In the genomic region with DNA sequence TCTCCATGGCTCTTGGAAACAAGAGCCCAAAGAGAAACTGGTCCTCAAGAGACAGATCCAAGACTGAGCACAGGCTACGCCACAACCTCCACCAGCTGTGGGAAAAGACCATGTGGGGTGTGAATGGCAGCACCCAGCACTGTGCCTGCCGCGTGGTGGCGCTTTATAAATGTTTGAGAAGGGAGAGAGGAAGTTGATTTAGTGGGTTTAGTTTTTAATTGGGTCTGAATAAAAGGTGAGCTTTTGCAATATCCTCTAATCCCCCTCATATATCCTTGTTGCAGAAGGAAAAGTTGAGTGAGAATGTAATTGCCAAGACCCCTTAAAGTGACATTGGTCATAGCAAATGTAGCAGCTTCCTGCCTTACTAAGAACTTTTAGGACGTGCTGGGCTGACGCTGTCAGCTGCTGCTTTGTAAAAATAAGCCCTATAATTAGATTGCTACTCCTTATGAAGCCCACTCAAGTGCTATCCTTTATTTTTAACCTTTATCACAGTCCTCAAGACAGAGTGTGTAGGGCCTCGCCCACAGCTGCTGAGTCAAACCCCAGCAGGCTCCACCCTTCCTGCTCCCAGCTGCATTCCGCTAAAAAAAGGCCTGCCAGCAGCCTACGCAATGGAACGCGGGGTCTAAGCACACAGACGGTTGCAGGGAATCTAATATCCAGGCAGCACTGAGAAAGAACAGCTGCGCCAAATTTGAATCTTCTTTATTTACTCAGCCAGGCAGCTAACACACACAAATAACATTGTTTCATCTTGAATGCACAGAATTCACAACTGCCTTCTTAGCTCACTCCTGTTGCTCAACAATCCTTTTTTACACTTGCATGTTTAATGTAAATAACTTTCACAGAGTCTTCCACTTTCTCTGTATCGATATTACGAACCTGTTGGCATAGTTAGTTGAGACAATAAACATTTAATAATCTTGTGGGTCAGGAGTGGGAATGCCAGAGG, we compare ENCODE assay signal across 7 cellular contexts. TPM values are rescaled to one million over a fixed set of nuclear protein-coding genes. Genes with fewer than 3 reads are reported as not detected.
DNase-seq lines count a peak whose midpoint lies in the region; ATAC-seq and TF ChIP-seq lines count a peak whose summit lies in the region.

No MANE protein-coding gene starts in this region.

- TF ChIP-seq CTCF in GM13977 (IDR thresholded peaks at IDR 0.05; ENCODE audit: extremely low read depth, insufficient read depth, missing control alignments) (peak; percentile 88), dorsolateral prefrontal cortex (IDR thresholded peaks at IDR 0.05 in 54 of 56, conservative IDR thresholded peaks at IDR 0.05 in 2 of 56; ENCODE audit: low read depth in 1 of 56, partially characterized antibody in 56 of 56) (peak; percentile 52 to 84 (median 72)), lower lobe of right lung (IDR thresholded peaks at IDR 0.05) (peak; percentile 59)

- H3K4me3 ChIP-seq in dorsolateral prefrontal cortex (peak overlapping the region in 57 of 59 donors; percentile 2 to 56 (median 40)), lower lobe of right lung (peak overlapping the region; percentile 19)

- H3K27me3 Mint-ChIP-seq in activated CD4-positive, alpha-beta T cell treated with anti-CD3 and anti-CD28 coated beads, Interleukin-2, amount 10 ng/mL, durations not matched to agents 24 days and 14 days, result no peaks in the 10 kb centered on the region

- ATAC-seq in HG02840 (IDR thresholded peaks at IDR 0.05; ENCODE audit: low FRiP score, unreplicated experiment) (peak; percentile 54), lower lobe of right lung (peak; percentile 94 to 95)

- peak overlapping the region; percentile 66 for H3K27ac Mint-ChIP-seq in activated CD4-positive, alpha-beta T cell treated with anti-CD3 and anti-CD28 coated beads, Interleukin-2, amount 10 ng/mL, durations not matched to agents 24 days and 14 days

- no peaks in the 10 kb centered on the region for H3K9me3 Mint-ChIP-seq in activated CD4-positive, alpha-beta T cell treated with anti-CD3 and anti-CD28 coated beads, Interleukin-2, amount 10 ng/mL, durations not matched to agents 24 days and 14 days

- H3K9me3 ChIP-seq in lower lobe of right lung, result no peaks in the 10 kb centered on the region

- intact Hi-C loops in activated CD4-positive, alpha-beta T cell treated with anti-CD3 and anti-CD28 coated beads, Interleukin-2, amount 10 ng/mL, durations not matched to agents 24 days and 14 days (cut with micrococcal nuclease), result loop anchor here (1.0 to 5.0 kb wide), 5 partner anchors 143 to 1313 kb away; a partner anchor contains a TSS
- intact Hi-C loops in dorsolateral prefrontal cortex (cut with DNase I) (loop anchor here (2.0 to 10.0 kb wide), 5 partner anchors 47 to 788 kb away; a partner anchor contains a TSS), lower lobe of right lung (cut with DNase I) (no loop called here)

- no peaks in the 10 kb centered on the region for H3K27me3 ChIP-seq in dorsolateral prefrontal cortex
- H3K27me3 ChIP-seq in lower lobe of right lung (ENCODE audit: low read depth), result no peaks in the 10 kb centered on the region

- H3K27ac ChIP-seq in dorsolateral prefrontal cortex (peak overlapping the region in 58 of 59 donors; percentile 23 to 89 (median 80)), lower lobe of right lung (peak overlapping the region; percentile 79)

- in situ Hi-C loops in GM13977 (cut with MboI; ENCODE audit: low pct_unique_long_range_greater_than_20kb, low sequenced_read_pairs, unreplicated experiment), result loop anchor here (10.0 kb wide), 1 partner anchor 395 kb away; a partner anchor contains a TSS

- peaks cover 18% of the 10 kb centered on the region for H3K4me1 Mint-ChIP-seq in activated CD4-positive, alpha-beta T cell treated with anti-CD3 and anti-CD28 coated beads, Interleukin-2, amount 10 ng/mL, durations not matched to agents 24 days and 14 days

- peak overlapping the region; percentile 74 for H3K4me3 Mint-ChIP-seq in activated CD4-positive, alpha-beta T cell treated with anti-CD3 and anti-CD28 coated beads, Interleukin-2, amount 10 ng/mL, durations not matched to agents 24 days and 14 days

- no peak for DNase-seq in GM13977 (ENCODE audit: low spot score)
- DNase-seq in NCI-H2227 treated with DMSO at 0.1 percent for 48 hours (lab: John Stamatoyannopoulos, UW), result peak; percentile 74
- DNase-seq in activated CD4-positive, alpha-beta T cell treated with anti-CD3 and anti-CD28 coated beads, Interleukin-2, amount 10 ng/mL, durations not matched to agents 24 days and 14 days, result peak; percentile 88
- DNase-seq in dorsolateral prefrontal cortex, result peak; percentile 14 to 91 (median 81)
- DNase-seq in lower lobe of right lung, result peak; percentile 85
- peak; percentile 52 to 55 for DNase-seq in stimulated activated CD4-positive, alpha-beta T cell treated with anti-CD3 and anti-CD28 coated beads, Interleukin-4, amount 100 ng/mL, for 4 hours

- peaks cover 25% of the 10 kb centered on the region for H3K4me1 ChIP-seq in lower lobe of right lung

- no peaks in the 10 kb centered on the region for H3K36me3 Mint-ChIP-seq in activated CD4-positive, alpha-beta T cell treated with anti-CD3 and anti-CD28 coated beads, Interleukin-2, amount 10 ng/mL, durations not matched to agents 24 days and 14 days (ENCODE audit: low read depth)

- H3K36me3 ChIP-seq in lower lobe of right lung, result no peaks in the 10 kb centered on the region

RNA-seq across cellular contexts. Expression of a gene that starts 47.3 kb away (rescaled TPM):
- total RNA-seq in activated CD4-positive, alpha-beta T cell treated with anti-CD3 and anti-CD28 coated beads, Interleukin-2, amount 10 ng/mL, durations not matched to agents 24 days and 14 days, result 127 and 131 TPM in 2 replicates
- 100 to 1,000 TPM; 106 to 313 (median 170) TPM for total RNA-seq in dorsolateral prefrontal cortex
- 187 TPM for total RNA-seq in lower lobe of right lung
